1 cellular context compared by ENCODE assay signal in the genomic region with DNA sequence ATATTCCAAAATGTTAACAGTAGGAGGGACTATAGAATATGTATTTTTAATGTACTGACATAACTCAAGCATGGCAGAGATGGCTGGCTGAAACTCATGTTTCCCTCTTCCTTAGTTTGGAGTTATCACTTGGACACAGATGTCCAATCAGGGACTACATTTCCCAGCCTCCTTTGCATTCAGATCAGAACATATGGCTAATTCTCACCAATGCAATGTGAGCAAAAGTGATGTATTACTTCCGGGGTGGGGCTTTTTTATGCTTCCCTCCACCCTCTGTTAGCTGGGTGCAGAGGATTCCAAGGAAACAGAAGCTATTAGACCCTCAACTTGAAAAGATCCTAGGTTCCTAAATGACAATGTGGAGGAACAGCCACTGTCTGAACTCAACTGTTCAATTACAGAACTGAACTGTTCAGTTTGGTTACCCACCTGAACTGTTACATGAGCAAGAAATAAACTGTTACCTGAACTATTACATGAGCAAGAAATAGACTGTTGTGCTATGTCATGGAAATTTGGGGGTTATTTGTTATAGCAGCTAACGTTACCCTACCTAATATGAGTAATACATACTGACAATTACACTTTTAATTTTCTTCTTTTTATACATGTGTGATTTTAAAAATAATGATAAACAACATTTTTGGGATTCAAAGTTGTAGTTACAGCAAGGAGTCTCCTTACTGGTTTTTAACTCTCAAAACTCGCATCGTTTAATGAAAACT.
TF ChIP-seq lines count a peak whose summit lies in the region.

No MANE protein-coding gene starts in this region.

TF ChIP-seq in GM23338, 12 proteins besides CTCF, POLR2A, EP300 and RAD21 (continued from another document):
- TF ChIP-seq, protein P1, sequence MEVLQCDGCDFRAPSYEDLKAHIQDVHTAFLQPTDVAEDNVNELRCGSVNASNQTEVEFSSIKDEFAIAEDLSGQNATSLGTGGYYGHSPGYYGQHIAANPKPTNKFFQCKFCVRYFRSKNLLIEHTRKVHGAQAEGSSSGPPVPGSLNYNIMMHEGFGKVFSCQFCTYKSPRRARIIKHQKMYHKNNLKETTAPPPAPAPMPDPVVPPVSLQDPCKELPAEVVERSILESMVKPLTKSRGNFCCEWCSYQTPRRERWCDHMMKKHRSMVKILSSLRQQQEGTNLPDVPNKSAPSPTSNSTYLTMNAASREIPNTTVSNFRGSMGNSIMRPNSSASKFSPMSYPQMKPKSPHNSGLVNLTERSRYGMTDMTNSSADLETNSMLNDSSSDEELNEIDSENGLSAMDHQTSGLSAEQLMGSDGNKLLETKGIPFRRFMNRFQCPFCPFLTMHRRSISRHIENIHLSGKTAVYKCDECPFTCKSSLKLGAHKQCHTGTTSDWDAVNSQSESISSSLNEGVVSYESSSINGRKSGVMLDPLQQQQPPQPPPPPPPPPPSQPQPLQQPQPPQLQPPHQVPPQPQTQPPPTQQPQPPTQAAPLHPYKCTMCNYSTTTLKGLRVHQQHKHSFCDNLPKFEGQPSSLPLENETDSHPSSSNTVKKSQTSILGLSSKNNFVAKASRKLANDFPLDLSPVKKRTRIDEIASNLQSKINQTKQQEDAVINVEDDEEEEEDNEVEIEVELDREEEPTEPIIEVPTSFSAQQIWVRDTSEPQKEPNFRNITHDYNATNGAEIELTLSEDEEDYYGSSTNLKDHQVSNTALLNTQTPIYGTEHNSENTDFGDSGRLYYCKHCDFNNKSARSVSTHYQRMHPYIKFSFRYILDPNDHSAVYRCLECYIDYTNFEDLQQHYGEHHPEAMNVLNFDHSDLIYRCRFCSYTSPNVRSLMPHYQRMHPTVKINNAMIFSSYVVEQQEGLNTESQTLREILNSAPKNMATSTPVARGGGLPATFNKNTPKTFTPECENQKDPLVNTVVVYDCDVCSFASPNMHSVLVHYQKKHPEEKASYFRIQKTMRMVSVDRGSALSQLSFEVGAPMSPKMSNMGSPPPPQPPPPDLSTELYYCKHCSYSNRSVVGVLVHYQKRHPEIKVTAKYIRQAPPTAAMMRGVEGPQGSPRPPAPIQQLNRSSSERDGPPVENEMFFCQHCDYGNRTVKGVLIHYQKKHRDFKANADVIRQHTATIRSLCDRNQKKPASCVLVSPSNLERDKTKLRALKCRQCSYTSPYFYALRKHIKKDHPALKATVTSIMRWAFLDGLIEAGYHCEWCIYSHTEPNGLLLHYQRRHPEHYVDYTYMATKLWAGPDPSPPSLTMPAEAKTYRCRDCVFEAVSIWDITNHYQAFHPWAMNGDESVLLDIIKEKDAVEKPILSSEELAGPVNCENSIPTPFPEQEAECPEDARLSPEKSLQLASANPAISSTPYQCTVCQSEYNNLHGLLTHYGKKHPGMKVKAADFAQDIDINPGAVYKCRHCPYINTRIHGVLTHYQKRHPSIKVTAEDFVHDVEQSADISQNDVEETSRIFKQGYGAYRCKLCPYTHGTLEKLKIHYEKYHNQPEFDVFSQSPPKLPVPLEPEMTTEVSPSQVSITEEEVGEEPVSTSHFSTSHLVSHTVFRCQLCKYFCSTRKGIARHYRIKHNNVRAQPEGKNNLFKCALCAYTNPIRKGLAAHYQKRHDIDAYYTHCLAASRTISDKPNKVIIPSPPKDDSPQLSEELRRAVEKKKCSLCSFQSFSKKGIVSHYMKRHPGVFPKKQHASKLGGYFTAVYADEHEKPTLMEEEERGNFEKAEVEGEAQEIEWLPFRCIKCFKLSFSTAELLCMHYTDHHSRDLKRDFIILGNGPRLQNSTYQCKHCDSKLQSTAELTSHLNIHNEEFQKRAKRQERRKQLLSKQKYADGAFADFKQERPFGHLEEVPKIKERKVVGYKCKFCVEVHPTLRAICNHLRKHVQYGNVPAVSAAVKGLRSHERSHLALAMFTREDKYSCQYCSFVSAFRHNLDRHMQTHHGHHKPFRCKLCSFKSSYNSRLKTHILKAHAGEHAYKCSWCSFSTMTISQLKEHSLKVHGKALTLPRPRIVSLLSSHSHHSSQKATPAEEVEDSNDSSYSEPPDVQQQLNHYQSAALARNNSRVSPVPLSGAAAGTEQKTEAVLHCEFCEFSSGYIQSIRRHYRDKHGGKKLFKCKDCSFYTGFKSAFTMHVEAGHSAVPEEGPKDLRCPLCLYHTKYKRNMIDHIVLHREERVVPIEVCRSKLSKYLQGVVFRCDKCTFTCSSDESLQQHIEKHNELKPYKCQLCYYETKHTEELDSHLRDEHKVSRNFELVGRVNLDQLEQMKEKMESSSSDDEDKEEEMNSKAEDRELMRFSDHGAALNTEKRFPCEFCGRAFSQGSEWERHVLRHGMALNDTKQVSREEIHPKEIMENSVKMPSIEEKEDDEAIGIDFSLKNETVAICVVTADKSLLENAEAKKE (CRISPR knock-in tag; IDR thresholded peaks at IDR 0.05): no peak
- TF ChIP-seq ZNF331 (CRISPR knock-in tag; IDR thresholded peaks at IDR 0.05; ENCODE audit: low read depth): no peak
- no peak for TF ChIP-seq EZH2 (IDR thresholded peaks at IDR 0.05; ENCODE audit: low read depth, unreplicated experiment)
- TF ChIP-seq, protein P2, sequence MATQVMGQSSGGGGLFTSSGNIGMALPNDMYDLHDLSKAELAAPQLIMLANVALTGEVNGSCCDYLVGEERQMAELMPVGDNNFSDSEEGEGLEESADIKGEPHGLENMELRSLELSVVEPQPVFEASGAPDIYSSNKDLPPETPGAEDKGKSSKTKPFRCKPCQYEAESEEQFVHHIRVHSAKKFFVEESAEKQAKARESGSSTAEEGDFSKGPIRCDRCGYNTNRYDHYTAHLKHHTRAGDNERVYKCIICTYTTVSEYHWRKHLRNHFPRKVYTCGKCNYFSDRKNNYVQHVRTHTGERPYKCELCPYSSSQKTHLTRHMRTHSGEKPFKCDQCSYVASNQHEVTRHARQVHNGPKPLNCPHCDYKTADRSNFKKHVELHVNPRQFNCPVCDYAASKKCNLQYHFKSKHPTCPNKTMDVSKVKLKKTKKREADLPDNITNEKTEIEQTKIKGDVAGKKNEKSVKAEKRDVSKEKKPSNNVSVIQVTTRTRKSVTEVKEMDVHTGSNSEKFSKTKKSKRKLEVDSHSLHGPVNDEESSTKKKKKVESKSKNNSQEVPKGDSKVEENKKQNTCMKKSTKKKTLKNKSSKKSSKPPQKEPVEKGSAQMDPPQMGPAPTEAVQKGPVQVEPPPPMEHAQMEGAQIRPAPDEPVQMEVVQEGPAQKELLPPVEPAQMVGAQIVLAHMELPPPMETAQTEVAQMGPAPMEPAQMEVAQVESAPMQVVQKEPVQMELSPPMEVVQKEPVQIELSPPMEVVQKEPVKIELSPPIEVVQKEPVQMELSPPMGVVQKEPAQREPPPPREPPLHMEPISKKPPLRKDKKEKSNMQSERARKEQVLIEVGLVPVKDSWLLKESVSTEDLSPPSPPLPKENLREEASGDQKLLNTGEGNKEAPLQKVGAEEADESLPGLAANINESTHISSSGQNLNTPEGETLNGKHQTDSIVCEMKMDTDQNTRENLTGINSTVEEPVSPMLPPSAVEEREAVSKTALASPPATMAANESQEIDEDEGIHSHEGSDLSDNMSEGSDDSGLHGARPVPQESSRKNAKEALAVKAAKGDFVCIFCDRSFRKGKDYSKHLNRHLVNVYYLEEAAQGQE (IDR thresholded peaks at IDR 0.05; ENCODE audit: unreplicated experiment): no peak
- no peak for TF ChIP-seq ZNF114 (CRISPR knock-in tag; IDR thresholded peaks at IDR 0.05)
- no peak for TF ChIP-seq CREB1 (CRISPR knock-in tag; IDR thresholded peaks at IDR 0.05; ENCODE audit: low read depth)
